20 cellular contexts compared by ENCODE assay signal in the genomic region with DNA sequence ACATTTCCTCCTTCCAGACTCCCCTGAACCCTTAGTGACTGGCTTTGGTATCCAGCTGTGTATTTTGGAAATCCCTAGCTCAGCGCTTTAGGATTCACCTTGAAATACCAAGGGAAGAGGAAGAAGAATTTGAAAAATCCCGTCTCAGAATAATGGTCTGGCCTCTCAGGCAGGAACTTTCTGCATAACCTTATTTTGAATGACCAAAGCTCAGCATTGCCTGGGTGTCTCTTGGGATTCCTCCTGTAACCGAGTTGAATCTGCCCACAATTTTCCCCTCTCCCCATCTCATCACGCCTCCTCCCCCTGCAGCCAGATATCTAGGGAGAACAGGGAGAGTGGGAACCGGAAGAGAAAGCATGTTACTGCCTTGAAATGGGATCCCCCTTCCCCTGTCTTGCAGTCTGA.
DNase-seq lines count a peak whose midpoint lies in the region; ATAC-seq, FAIRE-seq and TF ChIP-seq lines count a peak whose summit lies in the region.
"Had no signal": no experiment of that assay in that cellular context is flagged by ENCODE, and none has a peak within 500 bp of the region (broad histone marks: within the 10 kb centered on the region; RNA-seq: fewer than 3 reads in every experiment).

No MANE protein-coding gene starts in this region.

- H3K79me1 ChIP-seq in IMR-90 (ENCODE audit: low read depth in 1 of 2, low read length in 2 of 2): no peaks in the 10 kb centered on the region

- no peak overlapping the region; the same call in 1 of the 2 replicates for H2BK20ac ChIP-seq in IMR-90 (ENCODE audit: low read depth, low read length)

- peak; percentile 77 for FAIRE-seq in GM12892 (lab: Jason Lieb, UNC)

- no peak for TF ChIP-seq POLR2A in GM12892 (IDR thresholded peaks at IDR 0.05; ENCODE audit: low read depth, low read length)
- TF ChIP-seq POLR2A in IMR-90 (IDR thresholded peaks at IDR 0.05; ENCODE audit: low read depth, low read length): no peak
- TF ChIP-seq POLR2A in esophagus squamous epithelium (IDR thresholded peaks at IDR 0.05): no peak

- no TSS peak for BruUV-seq in IMR-90 (replicated peaks; lab: Mats Ljungman, UMichigan)

- DNase-seq in GM12892 (ENCODE audit: insufficient read length): no peak
- no peak for DNase-seq in IMR-90
- DNase-seq in esophagus squamous epithelium (lab: John Stamatoyannopoulos, UW): no peak
- DNase-seq in nephron progenitor cell: no peak
- DNase-seq in T-helper 1 cell: no peak
- no peak for DNase-seq in AG08396 (ENCODE audit: low spot score)
- DNase-seq: activated CD4-positive, alpha-beta T cell treated with anti-CD3 and anti-CD28 coated beads, Interleukin-2, amount 50 U/mL, for 1 hour; cerebellar nuclear complex; effector memory CD8-positive, alpha-beta T cell; GOT3; mucosa of descending colon; NCI-H1694 treated with DMSO at 0.1 percent for 48 hours; occipital lobe; PC-3; SHP77; SW 1271 had no signal

- in situ Hi-C loops in IMR-90 (cut with MboI; ENCODE audit: low sequenced_read_pairs): no loop called here

- peak overlapping the region; percentile 11 for H3K4me3 Mint-ChIP-seq in nephron progenitor cell
- H3K4me3 Mint-ChIP-seq: activated naive CD4-positive, alpha-beta T cell treated with anti-CD3 and anti-CD28 coated beads for 36 hours; effector memory CD8-positive, alpha-beta T cell had no signal

- no peak overlapping the region for H2AFZ ChIP-seq in IMR-90 (replicated peaks; ENCODE audit: low read length, poor library complexity)

- H3K56ac ChIP-seq in IMR-90 (ENCODE audit: extremely low read depth, insufficient read depth, low read length): no peak overlapping the region

- peaks cover 7% of the 10 kb centered on the region for H3K9me1 ChIP-seq in IMR-90 (ENCODE audit: insufficient read depth, low read length)

- dilution Hi-C loops in IMR-90 (cut with HindIII; ENCODE audit: low sequenced_read_pairs, unreplicated experiment): no loop called here

- POLR2A ChIA-PET in IMR-90 (lab: Charles Lee; ENCODE audit: unreplicated experiment): no interaction called here

- peaks cover 6% of the 10 kb centered on the region for H3K9me3 Mint-ChIP-seq in nephron progenitor cell
- H3K9me3 Mint-ChIP-seq: activated naive CD4-positive, alpha-beta T cell treated with anti-CD3 and anti-CD28 coated beads for 36 hours; effector memory CD8-positive, alpha-beta T cell had no signal

- H3K4me1 ChIP-seq in IMR-90 (ENCODE audit: control insufficient read depth, insufficient read depth, low read length) (peaks cover 19% of the 10 kb centered on the region), esophagus squamous epithelium (peaks cover 5 to 41% (median 11%) of the 10 kb centered on the region in 3 donors)

- H3K9ac ChIP-seq in IMR-90 (ENCODE audit: low read depth, low read length): no peak overlapping the region
- H3K9ac ChIP-seq: KMS-11 had no signal

- H2AK9ac ChIP-seq in IMR-90 (replicated peaks; ENCODE audit: low read depth, low read length, poor library complexity): no peak overlapping the region

- CTCF ChIA-PET in IMR-90 (lab: Yijun Ruan, JAX): interaction anchor here (1.4 kb wide), 1 partner anchor 42 kb away, joined by 3 read pairs; no protein-coding TSS in a partner anchor

- peak overlapping the region; percentile 39; the same call in 1 of the 2 replicates for H4K91ac ChIP-seq in IMR-90 (ENCODE audit: insufficient read depth, low read depth, low read length)

- H3K9me3 ChIP-seq in IMR-90 (ENCODE audit: control insufficient read depth, insufficient read depth, low read length) (no peaks in the 10 kb centered on the region), esophagus squamous epithelium (no peaks in the 10 kb centered on the region)
- H3K9me3 ChIP-seq: mucosa of descending colon had no signal

- peak overlapping the region in 1 of 2 experiments; percentile 31; a peak in 1 of 4 replicates for H4K8ac ChIP-seq in IMR-90 (ENCODE audit: low read depth in 2 of 2, low read length in 2 of 2)

- no peak for TF ChIP-seq RAD21 in IMR-90 (IDR thresholded peaks at IDR 0.05; ENCODE audit: low read length)

- peak overlapping the region; percentile 75 for H2BK120ac ChIP-seq in IMR-90 (ENCODE audit: low read depth, low read length)

- H3K4me3 ChIP-seq in IMR-90 (ENCODE audit: insufficient read depth, low read depth, low read length) (no peak overlapping the region), esophagus squamous epithelium (no peak overlapping the region)
- H3K4me3 ChIP-seq: mucosa of descending colon had no signal

- TF ChIP-seq CTCF in IMR-90 (conservative IDR thresholded peaks at IDR 0.05; ENCODE audit: low read depth, low read length) (no peak), esophagus squamous epithelium (IDR thresholded peaks at IDR 0.05) (no peak), nephron progenitor cell (IDR thresholded peaks at IDR 0.05) (no peak)

- H3K36me3 Mint-ChIP-seq in nephron progenitor cell (ENCODE audit: low read depth): no peaks in the 10 kb centered on the region

- intact Hi-C loops in IMR-90 (cut with micrococcal nuclease) (loop anchor here (5.0 kb wide), 1 partner anchor 112 kb away; no protein-coding TSS in a partner anchor), esophagus squamous epithelium (cut with DNase I) (no loop called here)

- peak overlapping the region; percentile 20; the same call in 1 of the 2 replicates for H2AK5ac ChIP-seq in IMR-90 (ENCODE audit: low read depth, low read length)

- H4K20me1 ChIP-seq in IMR-90 (ENCODE audit: insufficient read depth, low read length): no peaks in the 10 kb centered on the region; the same call in 1 of the 2 replicates

- no peaks in the 10 kb centered on the region for H3K36me3 ChIP-seq in IMR-90 (ENCODE audit: control insufficient read depth, insufficient read depth, low read length)
- no peaks in the 10 kb centered on the region for H3K36me3 ChIP-seq in esophagus squamous epithelium

- ATAC-seq in IMR-90 (ENCODE audit: low read depth) (no peak), HG03159 (IDR thresholded peaks at IDR 0.05; ENCODE audit: unreplicated experiment) (no peak), GM21723 (IDR thresholded peaks at IDR 0.05; ENCODE audit: unreplicated experiment) (no peak)
- ATAC-seq: effector memory CD8-positive, alpha-beta T cell; mucosa of descending colon; PC-3 had no signal

- H3K4me1 Mint-ChIP-seq in nephron progenitor cell: peaks cover 37% of the 10 kb centered on the region

- 0 out of 2 replicates have a peak overlapping the region, but pooled peaks have one; percentile 42 for H4K5ac ChIP-seq in IMR-90 (ENCODE audit: low read depth, low read length)

- H3K4ac ChIP-seq in IMR-90 (ENCODE audit: low read depth, low read length): 0 out of 2 replicates have a peak overlapping the region, but pooled peaks have one; percentile 3

- WGBS in IMR-90 (ENCODE audit: extremely low coverage in 2 of 2, insufficient read length in 1 of 2), 2 experiments: no CpG with 5 or more reads among the region's 5 CpGs
- WGBS in esophagus squamous epithelium, 2 donors: 42 to 58% methylated on average over 4 to 5 of the region's 5 CpGs

- H3K27ac Mint-ChIP-seq in nephron progenitor cell: peak overlapping the region; percentile 9
- H3K27ac Mint-ChIP-seq: activated naive CD4-positive, alpha-beta T cell treated with anti-CD3 and anti-CD28 coated beads for 36 hours; effector memory CD8-positive, alpha-beta T cell had no signal

- H3K4me2 ChIP-seq in IMR-90 (ENCODE audit: low read depth, low read length): no peak overlapping the region
- H3K4me2 ChIP-seq: KMS-11 had no signal

- no peak overlapping the region for H3K27ac ChIP-seq in IMR-90 (ENCODE audit: insufficient read depth, low read length)
- peak overlapping the region in 3 of 4 donors; percentile 16 to 76 (median 71) for H3K27ac ChIP-seq in esophagus squamous epithelium
- H3K27ac ChIP-seq: KMS-11 had no signal

- H3K27me3 ChIP-seq in IMR-90 (ENCODE audit: control insufficient read depth, insufficient read depth, low read length): no peaks in the 10 kb centered on the region
- peaks cover 0 to 46% (median 0%) of the 10 kb centered on the region in 4 donors for H3K27me3 ChIP-seq in esophagus squamous epithelium

- H3K14ac ChIP-seq in IMR-90 (replicated peaks; ENCODE audit: low read depth, low read length): peak overlapping the region; percentile 69; the same call in 1 of the 2 replicates

- peak overlapping the region; percentile 16 for H2BK5ac ChIP-seq in IMR-90 (ENCODE audit: low read depth, low read length, poor library complexity, severe bottlenecking)

- H3K18ac ChIP-seq in IMR-90 (ENCODE audit: low read depth, low read length): 0 out of 2 replicates have a peak overlapping the region, but pooled peaks have one; percentile 47

- H3K23ac ChIP-seq in IMR-90 (ENCODE audit: low read depth, low read length): no peak overlapping the region

- H2BK15ac ChIP-seq in IMR-90 (ENCODE audit: low read depth, low read length): peak overlapping the region; percentile 79; the same call in 2 of the 3 replicates

- peaks cover 30% of the 10 kb centered on the region for H3K27me3 Mint-ChIP-seq in nephron progenitor cell (ENCODE audit: low read depth, poor library complexity)

TF ChIP-seq in IMR-90, 13 proteins besides CTCF, POLR2A, EP300 and RAD21:
- TF ChIP-seq CEBPB (IDR thresholded peaks at IDR 0.05; ENCODE audit: low read depth, low read length) (no peak), FOS (IDR thresholded peaks at IDR 0.05; ENCODE audit: low read depth, low read length) (no peak), MAZ (IDR thresholded peaks at IDR 0.05; ENCODE audit: borderline replicate concordance, low read depth, low read length) (no peak), NFE2L2 (IDR thresholded peaks at IDR 0.05; ENCODE audit: low read depth, low read length) (no peak), USF2 (IDR thresholded peaks at IDR 0.05; ENCODE audit: low read depth, low read length) (no peak)
